In the genomic region with DNA sequence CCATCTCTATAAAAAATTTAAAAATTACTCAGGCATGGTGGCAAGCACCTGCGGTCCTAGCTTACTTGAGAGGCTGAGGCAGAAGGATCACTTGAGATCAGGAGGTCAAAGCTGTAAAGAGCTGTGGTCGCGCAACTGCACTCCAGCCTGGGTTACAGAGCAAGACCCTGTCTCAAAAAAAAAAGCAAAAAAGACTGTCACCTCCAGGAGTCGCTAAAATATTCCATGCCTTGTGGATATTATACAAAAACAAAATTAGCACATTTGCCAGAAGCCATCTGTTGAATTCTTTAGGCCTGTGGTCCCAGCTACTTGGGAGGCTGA, we compare ENCODE assay signal across 20 cellular contexts.
DNase-seq lines count a peak whose midpoint lies in the region; ATAC-seq, FAIRE-seq and TF ChIP-seq lines count a peak whose summit lies in the region.
"Had no signal": no experiment of that assay in that cellular context is flagged by ENCODE, and none has a peak within 500 bp of the region (broad histone marks: within the 10 kb centered on the region; RNA-seq: fewer than 3 reads in every experiment).

No MANE protein-coding gene starts in this region.

- H3K9me3 ChIP-seq in A549, result no peaks in the 10 kb centered on the region
- H3K9me3 ChIP-seq in H1 (ENCODE audit: insufficient read depth in 2 of 2, low read depth in 1 of 2, low read length in 1 of 2), result no peaks in the 10 kb centered on the region
- H3K9me3 ChIP-seq: BE2C, Caco-2, HAP-1 had no signal

- H3K27ac ChIP-seq in A549 (no peak overlapping the region), H1 (ENCODE audit: low read depth, low read length) (no peak overlapping the region)
- H3K27ac ChIP-seq: HL-60, KMS-11 had no signal

- TF ChIP-seq EP300 in A549 (IDR thresholded peaks at IDR 0.05) (no peak), Ishikawa (IDR thresholded peaks at IDR 0.05; ENCODE audit: borderline replicate concordance) (no peak), H1 (IDR thresholded peaks at IDR 0.05; ENCODE audit: borderline replicate concordance in 1 of 2, low read depth in 2 of 2, low read length in 2 of 2) (no peak)

- ATAC-seq in activated CD8-positive, alpha-beta memory T cell treated with anti-CD3 and anti-CD28 coated beads, Interleukin-2, amount 10 ng/mL, durations not matched to agents 7 days and 5 days, result no peak
- no peak for ATAC-seq in A549
- ATAC-seq in GM19463 (IDR thresholded peaks at IDR 0.05; ENCODE audit: unreplicated experiment), result no peak

- no peak overlapping the region for H3K23ac ChIP-seq in H1 (ENCODE audit: insufficient read length)

- no peak overlapping the region for H2BK12ac ChIP-seq in H1 (ENCODE audit: low read depth, low read length)

- H4K91ac ChIP-seq in H1 (replicated peaks; ENCODE audit: insufficient read length, low read length), result no peak overlapping the region

- TF ChIP-seq RAD21 in A549 (conservative IDR thresholded peaks at IDR 0.05 in 1 of 2, IDR thresholded peaks at IDR 0.05 in 1 of 2) (no peak), Ishikawa (IDR thresholded peaks at IDR 0.05; ENCODE audit: low read depth) (no peak), H1 (IDR thresholded peaks at IDR 0.05 in 1 of 2, conservative IDR thresholded peaks at IDR 0.05 in 1 of 2; ENCODE audit: low read depth in 2 of 2, low read length in 2 of 2) (no peak)

- H4K8ac ChIP-seq in H1 (ENCODE audit: extremely low read depth, insufficient read depth, low read length), result no peak overlapping the region

- no peak for TF ChIP-seq CTCF in A549 (IDR thresholded peaks at IDR 0.05)
- no peak for TF ChIP-seq CTCF in H1 (IDR thresholded peaks at IDR 0.05; ENCODE audit: control extremely low read depth in 1 of 3, insufficient read depth in 1 of 3, low read depth in 1 of 3, low read length in 3 of 3)
- no peak for TF ChIP-seq CTCF in CD14-positive monocyte (IDR thresholded peaks at IDR 0.05)

- H3K27me3 Mint-ChIP-seq in activated CD8-positive, alpha-beta memory T cell treated with anti-CD3 and anti-CD28 coated beads, Interleukin-2, amount 10 ng/mL, durations not matched to agents 7 days and 5 days, result peaks cover 16% of the 10 kb centered on the region
- no peaks in the 10 kb centered on the region for H3K27me3 Mint-ChIP-seq in CD14-positive monocyte (ENCODE audit: low read depth in 3 of 3)

- no peak overlapping the region for H2BK120ac ChIP-seq in H1 (replicated peaks; ENCODE audit: low read depth, low read length)

- no peak overlapping the region for H3K4ac ChIP-seq in H1 (replicated peaks; ENCODE audit: insufficient read length, low read depth, low read length)

- no peak overlapping the region for H2BK15ac ChIP-seq in H1 (ENCODE audit: low read length)

- no peak overlapping the region for H2AFZ ChIP-seq in H1 (ENCODE audit: low read length)

- no peaks in the 10 kb centered on the region for H3K36me3 ChIP-seq in H1 (ENCODE audit: control insufficient read depth in 2 of 4, insufficient read depth in 4 of 4, low read length in 3 of 4)
- H3K36me3 ChIP-seq: BE2C, HAP-1 had no signal

- H3K4me1 Mint-ChIP-seq in activated CD8-positive, alpha-beta memory T cell treated with anti-CD3 and anti-CD28 coated beads, Interleukin-2, amount 10 ng/mL, durations not matched to agents 7 days and 5 days, result no peaks in the 10 kb centered on the region
- H3K4me1 Mint-ChIP-seq in CD14-positive monocyte, result peaks cover 12% of the 10 kb centered on the region

- H3K4me3 Mint-ChIP-seq in activated CD8-positive, alpha-beta memory T cell treated with anti-CD3 and anti-CD28 coated beads, Interleukin-2, amount 10 ng/mL, durations not matched to agents 7 days and 5 days, result no peak overlapping the region
- no peak overlapping the region for H3K4me3 Mint-ChIP-seq in CD14-positive monocyte
- H3K4me3 Mint-ChIP-seq: CD4-positive, alpha-beta T cell; IgD-negative memory B cell had no signal

- no peak overlapping the region for H2BK5ac ChIP-seq in H1 (ENCODE audit: low read depth, low read length)

- H3K27ac Mint-ChIP-seq in activated CD8-positive, alpha-beta memory T cell treated with anti-CD3 and anti-CD28 coated beads, Interleukin-2, amount 10 ng/mL, durations not matched to agents 7 days and 5 days, result no peak overlapping the region
- H3K27ac Mint-ChIP-seq in CD14-positive monocyte, result peak overlapping the region in 1 of 7 donors; percentile 50
- H3K27ac Mint-ChIP-seq: CD4-positive, alpha-beta T cell; IgD-negative memory B cell had no signal

- no peaks in the 10 kb centered on the region for H4K20me1 ChIP-seq in H1 (replicated peaks in 1 of 2; ENCODE audit: control insufficient read depth in 1 of 2, insufficient read depth in 2 of 2, low read length in 2 of 2)

- H3K9me3 Mint-ChIP-seq in activated CD8-positive, alpha-beta memory T cell treated with anti-CD3 and anti-CD28 coated beads, Interleukin-2, amount 10 ng/mL, durations not matched to agents 7 days and 5 days (ENCODE audit: low read depth), result no peaks in the 10 kb centered on the region
- peaks cover 3 to 13% (median 9%) of the 10 kb centered on the region in 7 donors for H3K9me3 Mint-ChIP-seq in CD14-positive monocyte
- H3K9me3 Mint-ChIP-seq: CD4-positive, alpha-beta T cell; IgD-negative memory B cell had no signal

- no peak overlapping the region for H3K14ac ChIP-seq in H1 (ENCODE audit: insufficient read length)

- H3K36me3 Mint-ChIP-seq in activated CD8-positive, alpha-beta memory T cell treated with anti-CD3 and anti-CD28 coated beads, Interleukin-2, amount 10 ng/mL, durations not matched to agents 7 days and 5 days, result no peaks in the 10 kb centered on the region
- H3K36me3 Mint-ChIP-seq in CD14-positive monocyte, result no peaks in the 10 kb centered on the region
- H3K36me3 Mint-ChIP-seq: IgD-negative memory B cell had no signal

- no peaks in the 10 kb centered on the region for H3K79me1 ChIP-seq in H1 (ENCODE audit: low read depth, low read length)

- no peaks in the 10 kb centered on the region for H3K27me3 ChIP-seq in H1 (replicated peaks in 1 of 4; ENCODE audit: control insufficient read depth in 3 of 4, extremely low read depth in 1 of 4, insufficient read depth in 3 of 4, low read length in 3 of 4)
- H3K27me3 ChIP-seq: BE2C had no signal

- no peaks in the 10 kb centered on the region for H3K79me2 ChIP-seq in H1 (ENCODE audit: control insufficient read depth in 1 of 2, insufficient read depth in 2 of 2, low read length in 2 of 2)

- intact Hi-C loops in CD14-positive monocyte (cut with micrococcal nuclease), result no loop called here

- no peaks in the 10 kb centered on the region for H3K4me1 ChIP-seq in A549
- no peaks in the 10 kb centered on the region; a peak in 1 of 7 replicates for H3K4me1 ChIP-seq in H1 (replicated peaks in 1 of 4; ENCODE audit: control insufficient read depth in 3 of 4, insufficient read depth in 4 of 4, low read length in 3 of 4)
- H3K4me1 ChIP-seq: BE2C, HAP-1 had no signal

- POLR2A ChIA-PET in A549 (lab: Yijun Ruan, JAX), result no interaction called here
- POLR2A ChIA-PET in H1 (lab: Charles Lee; ENCODE audit: partially characterized antibody), result no interaction called here

- H3K9ac ChIP-seq in H1 (replicated peaks in 1 of 4; ENCODE audit: extremely low read depth in 1 of 4, low read depth in 3 of 4, low read length in 3 of 4), result no peak overlapping the region
- H3K9ac ChIP-seq: KMS-11 had no signal

- no peak overlapping the region for H2BK20ac ChIP-seq in H1 (ENCODE audit: low read length)

- no peak for TF ChIP-seq POLR2A in A549 (IDR thresholded peaks at IDR 0.05; ENCODE audit: low read length)
- TF ChIP-seq POLR2A in H1 (IDR thresholded peaks at IDR 0.05; ENCODE audit: control extremely low read depth in 1 of 2, low read depth in 2 of 2, low read length in 2 of 2), result no peak

- WGBS in A549 (ENCODE audit: missing lambda C conversion rate), result 50% methylated on average over 4 of the region's 4 CpGs
- 66% methylated on average over 4 of the region's 4 CpGs; no CpG with 5 or more reads in 1 of the 2 experiments for WGBS in H1 (ENCODE audit: extremely low coverage in 1 of 2, insufficient coverage in 1 of 2, insufficient read length in 1 of 2, insufficient replicate concordance in 2 of 2, low coverage in 1 of 2, low lambda C conversion rate in 2 of 2, missing lambda C conversion rate in 1 of 2), 2 experiments

- no peak overlapping the region for H3K18ac ChIP-seq in H1 (ENCODE audit: extremely low read depth, low read length)

- H3K56ac ChIP-seq in H1 (replicated peaks; ENCODE audit: insufficient read length, low read depth, low read length), result no peak overlapping the region

- H3K4me2 ChIP-seq in A549 (no peak overlapping the region), H1 (ENCODE audit: insufficient read depth in 1 of 2, low read depth in 2 of 2, low read length in 2 of 2) (no peak overlapping the region)
- H3K4me2 ChIP-seq: KMS-11 had no signal

- FAIRE-seq in A549 (lab: Jason Lieb, UNC), result no peak
- FAIRE-seq in H1 (lab: Jason Lieb, UNC), result no peak
- FAIRE-seq: D721Med had no signal

- CTCF ChIA-PET in activated CD8-positive, alpha-beta memory T cell treated with anti-CD3 and anti-CD28 coated beads, Interleukin-2, amount 10 ng/mL, durations not matched to agents 7 days and 5 days (lab: Charles Lee), result no interaction called here
- CTCF ChIA-PET in A549 (lab: Yijun Ruan, JAX) (no interaction called here), H1 (lab: Charles Lee; ENCODE audit: partially characterized antibody) (interaction anchor here (0.8 to 1.9 kb wide), 5 partner anchors 14 to 186 kb away, joined by 3 to 7 read pairs (median 3); no protein-coding TSS in a partner anchor)

- peak; percentile 12 for DNase-seq in activated CD8-positive, alpha-beta memory T cell treated with anti-CD3 and anti-CD28 coated beads, Interleukin-2, amount 10 ng/mL, durations not matched to agents 7 days and 5 days
- no peak for DNase-seq in activated CD8-positive, alpha-beta memory T cell treated with anti-CD3 and anti-CD28 coated beads for 24 hours
- DNase-seq in A549 (ENCODE audit: low read depth in 1 of 2, low spot score in 1 of 2) (no peak), H1 (ENCODE audit: low read depth in 1 of 2, low spot score in 2 of 2) (no peak), MV-4-11 (lab: John Stamatoyannopoulos, UW) (no peak), CD14-positive monocyte (ENCODE audit: low spot score) (no peak)
- DNase-seq: ACHN; BE2C; C1 segment of cervical spinal cord; Caco-2; CD4-positive, alpha-beta T cell; DMS79 treated with DMSO at 0.1 percent for 48 hours; GF-D8 had no signal

- no peak overlapping the region for H3K4me3 ChIP-seq in A549
- H3K4me3 ChIP-seq in H1 (ENCODE audit: extremely low read depth in 1 of 4, insufficient read depth in 2 of 4, low read depth in 3 of 4, low read length in 4 of 4), result no peak overlapping the region
- H3K4me3 ChIP-seq: HAP-1 had no signal

- H4K5ac ChIP-seq in H1 (ENCODE audit: insufficient read length, low read depth, low read length), result no peak overlapping the region

- H3K23me2 ChIP-seq in H1 (ENCODE audit: low read depth, low read length), result no peaks in the 10 kb centered on the region

- no peak overlapping the region for H2AK5ac ChIP-seq in H1 (ENCODE audit: low read depth, low read length)

TF ChIP-seq in Ishikawa, 13 proteins besides CTCF, POLR2A, EP300 and RAD21:
- TF ChIP-seq EGR1 (IDR thresholded peaks at IDR 0.05), result no peak
- TF ChIP-seq CEBPB (IDR thresholded peaks at IDR 0.05), result peak; percentile 19; the same call in 1 of the 2 replicates

TF ChIP-seq in H1, 55 proteins besides CTCF, POLR2A, EP300 and RAD21:
- TF ChIP-seq BCL11A (IDR thresholded peaks at IDR 0.05; ENCODE audit: low read depth in 2 of 2, low read length in 2 of 2), result no peak
- TF ChIP-seq CEBPB (IDR thresholded peaks at IDR 0.05; ENCODE audit: low read depth, low read length), result peak; percentile 84
